In genomic region chr13:28384789-28385188, GRCh38 we compare ENCODE assay signal across 20 cellular contexts.
DNase-seq lines count a peak whose midpoint lies in the region; ATAC-seq, FAIRE-seq and TF ChIP-seq lines count a peak whose summit lies in the region.
"Had no signal": no experiment of that assay in that cellular context is flagged by ENCODE, and none has a peak within 500 bp of the region (broad histone marks: within the 10 kb centered on the region; RNA-seq: fewer than 3 reads in every experiment).

No MANE protein-coding gene starts in this region.

- H2AFZ ChIP-seq in OCI-LY3 (ENCODE audit: low read depth, low read length), result no peak overlapping the region

- H3K9ac ChIP-seq in OCI-LY3 (ENCODE audit: low read length), result no peak overlapping the region

- FAIRE-seq in GM12892 (lab: Jason Lieb, UNC), result peak; percentile 21
- FAIRE-seq: A549 had no signal

- H3K27ac Mint-ChIP-seq in natural killer cell, result peak overlapping the region in 1 of 2 donors; percentile 68
- H3K27ac Mint-ChIP-seq: IgD-negative memory B cell had no signal

- ATAC-seq in natural killer cell, result peak; percentile 64 to 98 (median 71)
- ATAC-seq: A549, Panc1 had no signal

- H3K4me1 Mint-ChIP-seq in natural killer cell, result peaks cover 9 to 10% of the 10 kb centered on the region in 2 donors

- no peaks in the 10 kb centered on the region for H3K36me3 Mint-ChIP-seq in natural killer cell
- H3K36me3 Mint-ChIP-seq: CD14-positive monocyte had no signal

- intact Hi-C loops in natural killer cell (cut with micrococcal nuclease), result no loop called here

- peak overlapping the region; percentile 72 for H3K4me3 Mint-ChIP-seq in natural killer cell

- H3K27me3 Mint-ChIP-seq in natural killer cell (ENCODE audit: low read depth in 2 of 2), result peaks cover 17 to 40% of the 10 kb centered on the region in 2 donors
- H3K27me3 Mint-ChIP-seq: IgD-negative memory B cell had no signal

- TF ChIP-seq POLR2A in GM12892 (IDR thresholded peaks at IDR 0.05; ENCODE audit: low read depth, low read length), result no peak

- H4K20me1 ChIP-seq in OCI-LY3 (ENCODE audit: insufficient read depth, low read length), result no peaks in the 10 kb centered on the region

- H3K4me3 ChIP-seq in OCI-LY3 (ENCODE audit: low read length) (peak overlapping the region; percentile 7; the same call in 1 of the 2 replicates), SJCRH30 (no peak overlapping the region)
- H3K4me3 ChIP-seq: A549 had no signal

- H3K27ac ChIP-seq in OCI-LY3 (ENCODE audit: low read length), result no peak overlapping the region
- no peak overlapping the region for H3K27ac ChIP-seq in SJCRH30
- H3K27ac ChIP-seq: A549 had no signal

- H3K4me1 ChIP-seq in OCI-LY3 (ENCODE audit: low read length) (peaks cover 8% of the 10 kb centered on the region), SJCRH30 (no peaks in the 10 kb centered on the region)
- H3K4me1 ChIP-seq: A549 had no signal

- no peaks in the 10 kb centered on the region for H3K9me3 Mint-ChIP-seq in natural killer cell
- H3K9me3 Mint-ChIP-seq: IgD-negative memory B cell had no signal

- DNase-seq in Ammon's horn (ENCODE audit: low spot score) (peak; percentile 27), GM12892 (ENCODE audit: insufficient read length) (no peak), natural killer cell (no peak), NAMALWA (ENCODE audit: low spot score) (no peak), cerebellar nuclear complex (lab: John Stamatoyannopoulos, UW) (no peak), SJCRH30 (no peak), NCI-H2081 (lab: John Stamatoyannopoulos, UW) (no peak)
- DNase-seq: DMS79 treated with DMSO at 0.1 percent for 48 hours, Karpas-422, NCI-H1092, NCI-H1436 treated with DMSO at 0.1 percent for 48 hours, NCI-H2029, NCI-H2171, NCI-H526, SW 1271 had no signal

- H3K36me3 ChIP-seq in OCI-LY3 (replicated peaks; ENCODE audit: low read depth, low read length), result no peaks in the 10 kb centered on the region
- H3K36me3 ChIP-seq in SJCRH30, result no peaks in the 10 kb centered on the region

- H3K9me3 ChIP-seq in OCI-LY3 (ENCODE audit: insufficient read depth, low read length), result no peaks in the 10 kb centered on the region
- no peaks in the 10 kb centered on the region for H3K9me3 ChIP-seq in SJCRH30 (replicated peaks)
- H3K9me3 ChIP-seq: A549 had no signal

- no peaks in the 10 kb centered on the region for H3K27me3 ChIP-seq in OCI-LY3 (ENCODE audit: low read depth, low read length)
- no peaks in the 10 kb centered on the region for H3K27me3 ChIP-seq in SJCRH30

- H3K79me2 ChIP-seq in OCI-LY3 (ENCODE audit: low read length), result no peaks in the 10 kb centered on the region

- peak overlapping the region; percentile 38 for H3K4me2 ChIP-seq in OCI-LY3 (ENCODE audit: low read length)
- H3K4me2 ChIP-seq: A549 had no signal

- no peak for TF ChIP-seq CTCF in OCI-LY3 (IDR thresholded peaks at IDR 0.05; ENCODE audit: low read depth, low read length)
- no peak for TF ChIP-seq CTCF in natural killer cell (IDR thresholded peaks at IDR 0.05)
